Comparison of ENCODE assay signal across 8 cellular contexts in the genomic region with DNA sequence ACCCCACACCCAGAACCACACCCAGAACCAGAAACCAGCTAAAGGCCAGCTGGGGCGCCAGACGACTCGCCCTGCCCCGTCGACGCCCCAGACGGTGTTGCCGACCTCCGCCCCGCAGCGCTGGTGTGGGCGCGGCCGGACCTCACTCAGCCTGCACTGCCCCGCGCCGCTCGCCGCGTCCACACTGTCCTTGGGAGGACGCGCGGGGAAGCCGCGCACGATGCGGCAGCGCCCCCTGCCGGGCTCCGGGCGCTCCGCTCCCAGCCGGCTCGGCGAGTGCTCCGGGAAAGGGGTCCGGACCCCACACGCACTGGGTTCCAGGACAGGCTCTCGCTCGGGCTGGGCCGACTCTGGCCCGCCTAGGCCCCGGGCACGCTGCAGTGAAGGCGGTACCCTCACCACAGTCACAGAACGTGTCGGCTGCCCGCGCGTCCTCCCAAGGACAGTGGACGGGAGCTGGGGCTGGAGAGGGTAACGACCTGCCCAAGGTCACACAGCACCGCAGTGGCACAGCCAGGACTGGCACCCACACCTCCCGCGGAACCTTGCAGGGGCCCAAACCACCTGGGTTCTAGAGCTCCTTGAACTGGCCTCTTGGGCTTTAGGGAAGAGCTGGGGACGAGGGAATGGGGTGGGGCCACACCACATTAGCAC.
A peak's percentile ranks its signal among the peaks of the same experiment; 100 is the strongest.
DNase-seq lines count a peak whose midpoint lies in the region; ATAC-seq, FAIRE-seq and TF ChIP-seq lines count a peak whose summit lies in the region.

No MANE protein-coding gene starts in this region.

- H3K4me3 ChIP-seq in bronchial epithelial cell (ENCODE audit: low read depth, low read length) (peak overlapping the region; percentile 45), small intestine (ENCODE audit: low read depth in 1 of 2, low read length in 2 of 2) (peak overlapping the region; percentile 21 to 57)

- H3K27me3 ChIP-seq in bronchial epithelial cell (ENCODE audit: control insufficient read depth, insufficient read depth, low read length) (peaks cover 5% of the 10 kb centered on the region), small intestine (ENCODE audit: control insufficient read depth in 2 of 2, insufficient read depth in 2 of 2, low read length in 2 of 2) (peaks cover 0 to 2% of the 10 kb centered on the region in 2 donors)

- peaks cover 3% of the 10 kb centered on the region for H3K36me3 Mint-ChIP-seq in T-helper 17 cell (ENCODE audit: low read depth)

- H3K4me1 ChIP-seq in small intestine (ENCODE audit: control insufficient read depth in 2 of 2, insufficient read depth in 1 of 2, low read depth in 1 of 2, low read length in 1 of 2), result peaks cover 0 to 3% of the 10 kb centered on the region in 2 donors

- WGBS in small intestine, 3 donors, result 1 to 3% (median 1%) methylated on average over 46 to 56 of the region's 56 CpGs

- DNase-seq in GM03348 (ENCODE audit: low spot score), result peak; percentile 86
- DNase-seq in HuH-7.5 (ENCODE audit: low spot score), result peak; percentile 63
- DNase-seq in T-helper 17 cell, result peak; percentile 23 to 41 (median 25)
- DNase-seq in bronchial epithelial cell (ENCODE audit: low read depth), result no peak
- DNase-seq in islet precursor cell, result peak; percentile 88
- DNase-seq in small intestine, result peak; percentile 78
- no peak for DNase-seq in RKO (ENCODE audit: low spot score)

- peaks cover 3% of the 10 kb centered on the region for H3K9me3 ChIP-seq in T-helper 17 cell (ENCODE audit: control insufficient read depth, low read length, poor library complexity, severe bottlenecking)
- no peaks in the 10 kb centered on the region for H3K9me3 ChIP-seq in small intestine (ENCODE audit: control insufficient read depth, low read depth)

- peak overlapping the region; percentile 80 for H3K4me3 Mint-ChIP-seq in T-helper 17 cell

- FAIRE-seq in bronchial epithelial cell (lab: Jason Lieb, UNC) (no peak), small intestine (lab: Jason Lieb, UNC) (no peak)

- peaks cover 61% of the 10 kb centered on the region for H3K27me3 Mint-ChIP-seq in T-helper 17 cell

- H3K27ac Mint-ChIP-seq in T-helper 17 cell, result no peak overlapping the region

- ATAC-seq in GM21717 (IDR thresholded peaks at IDR 0.05; ENCODE audit: unreplicated experiment), result peak; percentile 76
- ATAC-seq in T-helper 17 cell, result peak; percentile 79

- peaks cover 7% of the 10 kb centered on the region for H3K4me1 Mint-ChIP-seq in T-helper 17 cell

- H3K36me3 ChIP-seq in bronchial epithelial cell (ENCODE audit: control insufficient read depth, insufficient read depth, low read length), result no peaks in the 10 kb centered on the region
- H3K36me3 ChIP-seq in small intestine (ENCODE audit: control insufficient read depth in 2 of 2, insufficient read depth in 2 of 2, low read length in 2 of 2), result no peaks in the 10 kb centered on the region

- TF ChIP-seq CTCF in bronchial epithelial cell (IDR thresholded peaks at IDR 0.05; ENCODE audit: insufficient read depth, low read length, severe bottlenecking), result peak; percentile 96

- H3K27ac ChIP-seq in small intestine (ENCODE audit: low read depth in 1 of 2, low read length in 1 of 2), result peak overlapping the region in 1 of 2 donors; percentile 43

Comparison
In these comparisons a context has a peak if more than half of its experiments do, and no peak if none do; other contexts are left out.
1. DNase-seq: peak in GM03348 (single experiment), HuH-7.5 (single experiment), T-helper 17 cell (3 of 3), islet precursor cell (single experiment) and small intestine (single experiment); none in bronchial epithelial cell (single experiment) and RKO (single experiment).